Comparison of ENCODE assay signal across 1 cellular context in genomic region chr2:176936410-176936809, GRCh38.
TF ChIP-seq lines count a peak whose summit lies in the region.

No MANE protein-coding gene starts in this region.

TF ChIP-seq in K562, 482 proteins besides CTCF, POLR2A, EP300 and RAD21 (continued from another document and continues in another):
- TF ChIP-seq ZNF449 (CRISPR knock-in tag; IDR thresholded peaks at IDR 0.05) (peak; percentile 44; the same call in 1 of the 2 replicates), DIDO1 (tag; IDR thresholded peaks at IDR 0.05; ENCODE audit: low read depth) (no peak), MGA (IDR thresholded peaks at IDR 0.05) (peak; percentile 32; the same call in 1 of the 2 replicates), SNRNP70 (optimal IDR thresholded peaks at IDR 0.05; ENCODE audit: low read depth, low read length) (no peak), KLF1 (tag; IDR thresholded peaks at IDR 0.05) (no peak), FOXA3 (CRISPR knock-in tag; conservative IDR thresholded peaks at IDR 0.05 in 1 of 2, IDR thresholded peaks at IDR 0.05 in 1 of 2) (no peak), KAT7 (CRISPR knock-in tag; IDR thresholded peaks at IDR 0.05; ENCODE audit: borderline replicate concordance) (no peak), SMARCA4 (IDR thresholded peaks at IDR 0.05) (no peak), ZNF354B (CRISPR knock-in tag; IDR thresholded peaks at IDR 0.05) (no peak), RBM17 (IDR thresholded peaks at IDR 0.05; ENCODE audit: borderline replicate concordance, low read depth, low read length) (no peak), MAZ (CRISPR knock-in tag; conservative IDR thresholded peaks at IDR 0.05 in 1 of 2, IDR thresholded peaks at IDR 0.05 in 1 of 2) (no peak), PHF21A (IDR thresholded peaks at IDR 0.05; ENCODE audit: borderline replicate concordance, low read depth) (no peak), NR1H2 (CRISPR knock-in tag; IDR thresholded peaks at IDR 0.05) (no peak), ZNF134 (CRISPR knock-in tag; conservative IDR thresholded peaks at IDR 0.05) (no peak), ZNF408 (CRISPR knock-in tag; IDR thresholded peaks at IDR 0.05; ENCODE audit: low read depth) (no peak), L3MBTL2 (IDR thresholded peaks at IDR 0.05) (peak; percentile 75), NRF1 (conservative IDR thresholded peaks at IDR 0.05 in 1 of 2, IDR thresholded peaks at IDR 0.05 in 1 of 2) (no peak), HDAC8 (tag; IDR thresholded peaks at IDR 0.05) (no peak), ETV5 (CRISPR knock-in tag; IDR thresholded peaks at IDR 0.05; ENCODE audit: low read depth) (no peak), NR2C1 (IDR thresholded peaks at IDR 0.05) (no peak), NR2C1 (tag; IDR thresholded peaks at IDR 0.05) (no peak), SP2 (IDR thresholded peaks at IDR 0.05; ENCODE audit: extremely low read depth, low read depth, low read length, poor library complexity, severe bottlenecking) (no peak), MAFF (IDR thresholded peaks at IDR 0.05; ENCODE audit: low read length) (no peak), NR4A1 (CRISPR knock-in tag; IDR thresholded peaks at IDR 0.05) (no peak), NR4A1 (tag; IDR thresholded peaks at IDR 0.05) (no peak), CEBPG (CRISPR knock-in tag; IDR thresholded peaks at IDR 0.05) (no peak), CEBPG (tag; conservative IDR thresholded peaks at IDR 0.05 in 1 of 2, IDR thresholded peaks at IDR 0.05 in 1 of 2) (no peak), ZNF436 (CRISPR knock-in tag; IDR thresholded peaks at IDR 0.05) (no peak), RHOXF2B (CRISPR knock-in tag; conservative IDR thresholded peaks at IDR 0.05) (no peak), MEF2D (tag; conservative IDR thresholded peaks at IDR 0.05; ENCODE audit: low read depth) (no peak), ZNF589 (CRISPR knock-in tag; IDR thresholded peaks at IDR 0.05; ENCODE audit: low read depth) (peak; percentile 58; the same call in 1 of the 2 replicates), SPI1 (IDR thresholded peaks at IDR 0.05; ENCODE audit: borderline replicate concordance, low read depth, low read length) (no peak), NCOA2 (IDR thresholded peaks at IDR 0.05; ENCODE audit: partially characterized antibody in 2 of 2) (no peak), ZNF431 (CRISPR knock-in tag; IDR thresholded peaks at IDR 0.05) (no peak), ZNF277 (CRISPR knock-in tag; IDR thresholded peaks at IDR 0.05; ENCODE audit: borderline replicate concordance) (no peak), ZNF766 (CRISPR knock-in tag; conservative IDR thresholded peaks at IDR 0.05) (0 out of 2 replicates have a peak, but pooled peaks have one; percentile 47), YY1 (IDR thresholded peaks at IDR 0.05; ENCODE audit: borderline replicate concordance in 1 of 3, control insufficient read depth in 1 of 3, extremely low read depth in 1 of 3, insufficient read depth in 3 of 3, insufficient read length in 1 of 3, insufficient replicate concordance in 2 of 3, low read depth in 1 of 3, low read length in 2 of 3) (no peak)
- TF ChIP-seq, protein P1, sequence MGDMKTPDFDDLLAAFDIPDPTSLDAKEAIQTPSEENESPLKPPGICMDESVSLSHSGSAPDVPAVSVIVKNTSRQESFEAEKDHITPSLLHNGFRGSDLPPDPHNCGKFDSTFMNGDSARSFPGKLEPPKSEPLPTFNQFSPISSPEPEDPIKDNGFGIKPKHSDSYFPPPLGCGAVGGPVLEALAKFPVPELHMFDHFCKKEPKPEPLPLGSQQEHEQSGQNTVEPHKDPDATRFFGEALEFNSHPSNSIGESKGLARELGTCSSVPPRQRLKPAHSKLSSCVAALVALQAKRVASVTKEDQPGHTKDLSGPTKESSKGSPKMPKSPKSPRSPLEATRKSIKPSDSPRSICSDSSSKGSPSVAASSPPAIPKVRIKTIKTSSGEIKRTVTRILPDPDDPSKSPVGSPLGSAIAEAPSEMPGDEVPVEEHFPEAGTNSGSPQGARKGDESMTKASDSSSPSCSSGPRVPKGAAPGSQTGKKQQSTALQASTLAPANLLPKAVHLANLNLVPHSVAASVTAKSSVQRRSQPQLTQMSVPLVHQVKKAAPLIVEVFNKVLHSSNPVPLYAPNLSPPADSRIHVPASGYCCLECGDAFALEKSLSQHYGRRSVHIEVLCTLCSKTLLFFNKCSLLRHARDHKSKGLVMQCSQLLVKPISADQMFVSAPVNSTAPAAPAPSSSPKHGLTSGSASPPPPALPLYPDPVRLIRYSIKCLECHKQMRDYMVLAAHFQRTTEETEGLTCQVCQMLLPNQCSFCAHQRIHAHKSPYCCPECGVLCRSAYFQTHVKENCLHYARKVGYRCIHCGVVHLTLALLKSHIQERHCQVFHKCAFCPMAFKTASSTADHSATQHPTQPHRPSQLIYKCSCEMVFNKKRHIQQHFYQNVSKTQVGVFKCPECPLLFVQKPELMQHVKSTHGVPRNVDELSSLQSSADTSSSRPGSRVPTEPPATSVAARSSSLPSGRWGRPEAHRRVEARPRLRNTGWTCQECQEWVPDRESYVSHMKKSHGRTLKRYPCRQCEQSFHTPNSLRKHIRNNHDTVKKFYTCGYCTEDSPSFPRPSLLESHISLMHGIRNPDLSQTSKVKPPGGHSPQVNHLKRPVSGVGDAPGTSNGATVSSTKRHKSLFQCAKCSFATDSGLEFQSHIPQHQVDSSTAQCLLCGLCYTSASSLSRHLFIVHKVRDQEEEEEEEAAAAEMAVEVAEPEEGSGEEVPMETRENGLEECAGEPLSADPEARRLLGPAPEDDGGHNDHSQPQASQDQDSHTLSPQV (IDR thresholded peaks at IDR 0.05), result no peak
- TF ChIP-seq, protein P2, sequence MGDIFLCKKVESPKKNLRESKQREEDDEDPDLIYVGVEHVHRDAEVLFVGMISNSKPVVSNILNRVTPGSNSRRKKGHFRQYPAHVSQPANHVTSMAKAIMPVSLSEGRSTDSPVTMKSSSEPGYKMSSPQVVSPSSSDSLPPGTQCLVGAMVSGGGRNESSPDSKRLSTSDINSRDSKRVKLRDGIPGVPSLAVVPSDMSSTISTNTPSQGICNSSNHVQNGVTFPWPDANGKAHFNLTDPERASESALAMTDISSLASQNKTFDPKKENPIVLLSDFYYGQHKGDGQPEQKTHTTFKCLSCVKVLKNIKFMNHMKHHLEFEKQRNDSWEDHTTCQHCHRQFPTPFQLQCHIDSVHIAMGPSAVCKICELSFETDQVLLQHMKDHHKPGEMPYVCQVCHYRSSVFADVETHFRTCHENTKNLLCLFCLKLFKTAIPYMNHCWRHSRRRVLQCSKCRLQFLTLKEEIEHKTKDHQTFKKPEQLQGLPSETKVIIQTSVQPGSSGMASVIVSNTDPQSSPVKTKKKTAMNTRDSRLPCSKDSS (IDR thresholded peaks at IDR 0.05; ENCODE audit: low read depth, partially characterized antibody), result no peak
- TF ChIP-seq, protein P3, sequence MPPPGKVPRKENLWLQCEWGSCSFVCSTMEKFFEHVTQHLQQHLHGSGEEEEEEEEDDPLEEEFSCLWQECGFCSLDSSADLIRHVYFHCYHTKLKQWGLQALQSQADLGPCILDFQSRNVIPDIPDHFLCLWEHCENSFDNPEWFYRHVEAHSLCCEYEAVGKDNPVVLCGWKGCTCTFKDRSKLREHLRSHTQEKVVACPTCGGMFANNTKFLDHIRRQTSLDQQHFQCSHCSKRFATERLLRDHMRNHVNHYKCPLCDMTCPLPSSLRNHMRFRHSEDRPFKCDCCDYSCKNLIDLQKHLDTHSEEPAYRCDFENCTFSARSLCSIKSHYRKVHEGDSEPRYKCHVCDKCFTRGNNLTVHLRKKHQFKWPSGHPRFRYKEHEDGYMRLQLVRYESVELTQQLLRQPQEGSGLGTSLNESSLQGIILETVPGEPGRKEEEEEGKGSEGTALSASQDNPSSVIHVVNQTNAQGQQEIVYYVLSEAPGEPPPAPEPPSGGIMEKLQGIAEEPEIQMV (tag; conservative IDR thresholded peaks at IDR 0.05; ENCODE audit: low read depth), result no peak
